In genomic region chr1:57321776-57322175, GRCh38 we compare ENCODE assay signal across 27 cellular contexts.
"Had no signal": no experiment of that assay in that cellular context is flagged by ENCODE, and none has a peak within 500 bp of the region (broad histone marks: within the 10 kb centered on the region; RNA-seq: fewer than 3 reads in every experiment).

No MANE protein-coding gene starts in this region.

- H3K4me3 Mint-ChIP-seq: activated CD4-positive, alpha-beta memory T cell treated with anti-CD3 and anti-CD28 coated beads, Interleukin-2, amount 10 ng/mL, durations not matched to agents 7 days and 5 days; activated CD4-positive, alpha-beta T cell treated with anti-CD3 and anti-CD28 coated beads, Interleukin-2, amount 10 ng/mL, durations not matched to agents 7 days and 5 days; activated naive CD4-positive, alpha-beta T cell treated with anti-CD3 and anti-CD28 coated beads, Interleukin-2, amount 10 ng/mL, durations not matched to agents 7 days and 5 days; activated naive CD8-positive, alpha-beta T cell treated with anti-CD3 and anti-CD28 coated beads, Interleukin-2, amount 10 ng/mL, durations not matched to agents 7 days and 5 days; activated T-cell treated with anti-CD3 and anti-CD28 coated beads, Interleukin-2, amount 50 U/mL, for 24 hours; brain; immature natural killer cell; natural killer cell; neural progenitor cell; T-helper 1 cell treated with Interleukin-12 subunit alpha and Interleukin-12 subunit beta and Interleukin-4 antibody, amounts not matched to agents 30 μg/mL and 1 μg/mL, for 36 hours; WTC11 had no signal

- H3K27ac Mint-ChIP-seq: activated CD4-positive, alpha-beta memory T cell treated with anti-CD3 and anti-CD28 coated beads, Interleukin-2, amount 10 ng/mL, durations not matched to agents 7 days and 5 days; activated CD4-positive, alpha-beta T cell treated with anti-CD3 and anti-CD28 coated beads, Interleukin-2, amount 10 ng/mL, durations not matched to agents 7 days and 5 days; activated naive CD4-positive, alpha-beta T cell treated with anti-CD3 and anti-CD28 coated beads, Interleukin-2, amount 10 ng/mL, durations not matched to agents 7 days and 5 days; activated naive CD8-positive, alpha-beta T cell treated with anti-CD3 and anti-CD28 coated beads, Interleukin-2, amount 10 ng/mL, durations not matched to agents 7 days and 5 days; activated T-cell treated with anti-CD3 and anti-CD28 coated beads, Interleukin-2, amount 50 U/mL, for 24 hours; natural killer cell; T-helper 1 cell treated with Interleukin-12 subunit alpha and Interleukin-12 subunit beta and Interleukin-4 antibody, amounts not matched to agents 30 μg/mL and 1 μg/mL, for 36 hours; WTC11 had no signal

- H3K27me3 ChIP-seq: ascending aorta, cardiac muscle cell, neural progenitor cell, right lobe of liver, upper lobe of left lung, vagina had no signal

- H3K4me3 ChIP-seq: ascending aorta, cardiac muscle cell, gastrocnemius medialis, lower lobe of right lung, neural progenitor cell, right lobe of liver, upper lobe of left lung, vagina had no signal

- H3K27ac ChIP-seq: ascending aorta, cardiac muscle cell, gastrocnemius medialis, lower lobe of right lung, neural progenitor cell, right lobe of liver, upper lobe of left lung, vagina had no signal

- H3K4me1 ChIP-seq: ascending aorta, gastrocnemius medialis, lower lobe of right lung, upper lobe of left lung, vagina had no signal

- H3K9me3 Mint-ChIP-seq: activated CD4-positive, alpha-beta memory T cell treated with anti-CD3 and anti-CD28 coated beads, Interleukin-2, amount 10 ng/mL, durations not matched to agents 7 days and 5 days; activated CD4-positive, alpha-beta T cell treated with anti-CD3 and anti-CD28 coated beads, Interleukin-2, amount 10 ng/mL, durations not matched to agents 7 days and 5 days; activated naive CD8-positive, alpha-beta T cell treated with anti-CD3 and anti-CD28 coated beads, Interleukin-2, amount 10 ng/mL, durations not matched to agents 7 days and 5 days; activated T-cell treated with anti-CD3 and anti-CD28 coated beads, Interleukin-2, amount 50 U/mL, for 24 hours; natural killer cell; T-helper 1 cell treated with Interleukin-12 subunit alpha and Interleukin-12 subunit beta and Interleukin-4 antibody, amounts not matched to agents 30 μg/mL and 1 μg/mL, for 36 hours had no signal

- H3K27me3 Mint-ChIP-seq: activated CD4-positive, alpha-beta memory T cell treated with anti-CD3 and anti-CD28 coated beads, Interleukin-2, amount 10 ng/mL, durations not matched to agents 7 days and 5 days; activated CD4-positive, alpha-beta T cell treated with anti-CD3 and anti-CD28 coated beads, Interleukin-2, amount 10 ng/mL, durations not matched to agents 7 days and 5 days; activated naive CD4-positive, alpha-beta T cell treated with anti-CD3 and anti-CD28 coated beads, Interleukin-2, amount 10 ng/mL, durations not matched to agents 7 days and 5 days; activated naive CD8-positive, alpha-beta T cell treated with anti-CD3 and anti-CD28 coated beads, Interleukin-2, amount 10 ng/mL, durations not matched to agents 7 days and 5 days; activated T-cell treated with anti-CD3 and anti-CD28 coated beads, Interleukin-2, amount 50 U/mL, for 24 hours had no signal

- ATAC-seq: gastrocnemius medialis; lower lobe of right lung; natural killer cell; right lobe of liver; stimulated activated naive CD8-positive, alpha-beta T cell treated with anti-CD3 and anti-CD28 coated beads, Interleukin-15, Interleukin-2, amounts not matched to agents 100 U/mL and 50 U/mL, for 24 hours; WTC11 had no signal

- H3K4me1 Mint-ChIP-seq: activated CD4-positive, alpha-beta T cell treated with anti-CD3 and anti-CD28 coated beads, Interleukin-2, amount 10 ng/mL, durations not matched to agents 7 days and 5 days; activated naive CD4-positive, alpha-beta T cell treated with anti-CD3 and anti-CD28 coated beads, Interleukin-2, amount 10 ng/mL, durations not matched to agents 7 days and 5 days; activated naive CD8-positive, alpha-beta T cell treated with anti-CD3 and anti-CD28 coated beads, Interleukin-2, amount 10 ng/mL, durations not matched to agents 7 days and 5 days; immature natural killer cell; natural killer cell had no signal

- H3K9me3 ChIP-seq: ascending aorta, gastrocnemius medialis, lower lobe of right lung, right lobe of liver, upper lobe of left lung, vagina had no signal

- H3K36me3 Mint-ChIP-seq: activated naive CD4-positive, alpha-beta T cell treated with anti-CD3 and anti-CD28 coated beads, Interleukin-2, amount 10 ng/mL, durations not matched to agents 7 days and 5 days; activated naive CD8-positive, alpha-beta T cell treated with anti-CD3 and anti-CD28 coated beads, Interleukin-2, amount 10 ng/mL, durations not matched to agents 7 days and 5 days; brain; immature natural killer cell; natural killer cell had no signal

- DNase-seq: activated CD4-positive, alpha-beta memory T cell treated with anti-CD3 and anti-CD28 coated beads, Interleukin-2, amount 10 ng/mL, durations not matched to agents 7 days and 5 days; activated CD4-positive, alpha-beta T cell treated with anti-CD3 and anti-CD28 coated beads for 1 hour; activated CD4-positive, alpha-beta T cell treated with anti-CD3 and anti-CD28 coated beads, Interleukin-2, amount 10 ng/mL, durations not matched to agents 7 days and 5 days; activated CD8-positive, alpha-beta memory T cell treated with anti-CD3 and anti-CD28 coated beads, Interleukin-2, amount 50 U/mL, for 48 hours; activated gamma-delta T cell; activated naive CD4-positive, alpha-beta T cell treated with anti-CD3 and anti-CD28 coated beads, Interleukin-2, amount 10 ng/mL, durations not matched to agents 7 days and 5 days; activated naive CD8-positive, alpha-beta T cell treated with anti-CD3 and anti-CD28 coated beads, Interleukin-2, amount 10 ng/mL, durations not matched to agents 7 days and 5 days; activated T-cell treated with anti-CD3 and anti-CD28 coated beads, Interleukin-2, amount 50 U/mL, for 24 hours; effector memory CD4-positive, alpha-beta T cell; gastrocnemius medialis; immature natural killer cell; lower lobe of right lung; mesenchymal stem cell; natural killer cell; right lobe of liver; stimulated activated CD4-positive, alpha-beta T cell treated with anti-CD3 and anti-CD28 coated beads, Interleukin-2, amount 100 ng/mL, for 48 hours; stimulated activated naive CD8-positive, alpha-beta T cell treated with anti-CD3 and anti-CD28 coated beads, Interleukin-15, Interleukin-2, amounts not matched to agents 100 U/mL and 50 U/mL, for 24 hours; SW 1271; T-helper 9 cell; upper lobe of left lung had no signal
